In genomic region chr1:44217809-44218410, GRCh38 we compare ENCODE assay signal across 9 cellular contexts. TPM values are rescaled to one million over a fixed set of nuclear protein-coding genes. Genes with fewer than 3 reads are reported as not detected.
DNase-seq lines count a peak whose midpoint lies in the region; ATAC-seq and TF ChIP-seq lines count a peak whose summit lies in the region.
"Had no signal": no experiment of that assay in that cellular context is flagged by ENCODE, and none has a peak within 500 bp of the region (broad histone marks: within the 10 kb centered on the region; RNA-seq: fewer than 3 reads in every experiment).

No MANE protein-coding gene starts in this region.

- H3K9me3 ChIP-seq in osteoblast (ENCODE audit: low read depth, low read length) (no peaks in the 10 kb centered on the region), thoracic aorta (no peaks in the 10 kb centered on the region)

- H3K27me3 ChIP-seq in osteoblast (ENCODE audit: insufficient read depth, low read length) (no peaks in the 10 kb centered on the region), thoracic aorta (replicated peaks; ENCODE audit: insufficient read depth) (no peaks in the 10 kb centered on the region)

- ATAC-seq in thoracic aorta (ENCODE audit: insufficient number of reproducible peaks, low FRiP score, low read depth) (no peak), GM18873 (IDR thresholded peaks at IDR 0.05; ENCODE audit: low FRiP score, unreplicated experiment) (no peak)

- H3K36me3 ChIP-seq in osteoblast (ENCODE audit: insufficient read depth, low read length) (peaks cover 65% of the 10 kb centered on the region), thoracic aorta (peaks cover 32% of the 10 kb centered on the region)

- in situ Hi-C loops in G401 (cut with HindIII; ENCODE audit: low sequenced_read_pairs) (no loop called here), SK-MEL-5 (cut with HindIII; ENCODE audit: low pct_unique_long_range_greater_than_20kb, low sequenced_read_pairs) (no loop called here)

- peaks cover 26% of the 10 kb centered on the region for H3K4me1 ChIP-seq in osteoblast (ENCODE audit: insufficient read depth, low read length)
- peaks cover 0 to 14% of the 10 kb centered on the region in 2 donors for H3K4me1 ChIP-seq in thoracic aorta (ENCODE audit: control insufficient read depth in 1 of 2, low read depth in 2 of 2)

- peaks cover 14% of the 10 kb centered on the region for H3K79me2 ChIP-seq in osteoblast (ENCODE audit: insufficient read depth, low read length)

- TF ChIP-seq CTCF in osteoblast (IDR thresholded peaks at IDR 0.05; ENCODE audit: extremely low read depth, low read depth, low read length) (peak; percentile 97), thoracic aorta (IDR thresholded peaks at IDR 0.05) (peak; percentile 87)

- H3K27ac ChIP-seq in osteoblast (ENCODE audit: low read depth, low read length) (no peak overlapping the region), thoracic aorta (no peak overlapping the region)
- H3K27ac ChIP-seq: epithelial cell of prostate had no signal

- H3K4me3 ChIP-seq in osteoblast (ENCODE audit: insufficient read depth, low read length): no peak overlapping the region
- H3K4me3 ChIP-seq in thoracic aorta: no peak overlapping the region

- peak; percentile 82 for DNase-seq in G401 (ENCODE audit: low spot score)
- DNase-seq in M059J (ENCODE audit: low read depth): peak; percentile 70
- peak; percentile 79 for DNase-seq in SK-MEL-5 (ENCODE audit: low read depth, low spot score)
- DNase-seq in activated gamma-delta T cell treated with anti-CD3 and anti-CD28 coated beads, Interleukin-2, amount 50 U/mL, for 16 hours (ENCODE audit: low read depth): peak; percentile 62
- DNase-seq in foreskin melanocyte: peak; percentile 37
- DNase-seq in osteoblast (ENCODE audit: insufficient read length, low spot score, missing footprints): peak; percentile 95
- DNase-seq in thoracic aorta (ENCODE audit: low spot score): no peak

- peaks cover 20% of the 10 kb centered on the region for H4K20me1 ChIP-seq in osteoblast (ENCODE audit: insufficient read depth, low read length)

- no peak overlapping the region for H2AFZ ChIP-seq in osteoblast (ENCODE audit: low read length)

- no peak overlapping the region for H3K4me2 ChIP-seq in osteoblast (ENCODE audit: insufficient read depth, low read length)

RNA-seq across cellular contexts. Expression of gene DMAP1, which starts 4.6 kb away (rescaled TPM):
- 39.5 and 43.0 TPM in 2 replicates for total RNA-seq in G401 (2014; rRNA removed; shearing (Covaris generic))
- 13.7 and 29.3 TPM in 2 replicates for total RNA-seq in M059J (2014; rRNA removed; shearing (Covaris generic))
- 3.3 and 3.4 TPM in 2 replicates for total RNA-seq in SK-MEL-5 (2014; rRNA removed; shearing (Covaris generic))
- polyA plus RNA-seq in SK-MEL-5 (2015; cell fraction: cytosol; rRNA removed): 15.0 and 15.9 TPM in 2 replicates
- 120 and 122 TPM in 2 replicates for polyA plus RNA-seq in SK-MEL-5 (2015; cell fraction: nucleus; rRNA removed)
- total RNA-seq in osteoblast (19.4 and 19.9 TPM in 2 replicates), thoracic aorta (10 to 100 TPM; 40.2 to 68.0 TPM)
